ENCODE assay signal across 35 cellular contexts in genomic region chr2:118244686-118245085, GRCh38.
"Had no signal": no experiment of that assay in that cellular context is flagged by ENCODE, and none has a peak within 500 bp of the region (broad histone marks: within the 10 kb centered on the region; RNA-seq: fewer than 3 reads in every experiment).

No MANE protein-coding gene starts in this region.

- DNase-seq: Karpas-422, Kasumi-1, MG63, MM.1S, MV-4-11, NCI-H1048, NCI-H1092, NCI-H1092 treated with DMSO at 0.1 percent for 48 hours, NCI-H1105, NCI-H1105 treated with DMSO at 0.1 percent for 48 hours, NCI-H1417, NCI-H1417 treated with DMSO at 0.1 percent for 48 hours, NCI-H1436, NCI-H1436 treated with DMSO at 0.1 percent for 48 hours, NCI-H146, NCI-H1694, NCI-H1694 treated with DMSO at 0.1 percent for 48 hours, NCI-H187, NCI-H187 treated with DMSO at 0.1 percent for 48 hours, NCI-H1930, NCI-H2029, NCI-H2029 treated with DMSO at 0.1 percent for 48 hours, NCI-H2081, NCI-H2081 treated with DMSO at 0.1 percent for 48 hours, NCI-H2107, NCI-H2171, NCI-H2171 treated with DMSO at 0.1 percent for 48 hours, NCI-H2227 treated with DMSO at 0.1 percent for 48 hours, NCI-H226, NCI-H345, NCI-H446, NCI-H446 treated with DMSO at 0.1 percent for 48 hours, NCI-H510A, NCI-H510A treated with DMSO at 0.1 percent for 48 hours, NCI-H524 had no signal
